In the genomic region with DNA sequence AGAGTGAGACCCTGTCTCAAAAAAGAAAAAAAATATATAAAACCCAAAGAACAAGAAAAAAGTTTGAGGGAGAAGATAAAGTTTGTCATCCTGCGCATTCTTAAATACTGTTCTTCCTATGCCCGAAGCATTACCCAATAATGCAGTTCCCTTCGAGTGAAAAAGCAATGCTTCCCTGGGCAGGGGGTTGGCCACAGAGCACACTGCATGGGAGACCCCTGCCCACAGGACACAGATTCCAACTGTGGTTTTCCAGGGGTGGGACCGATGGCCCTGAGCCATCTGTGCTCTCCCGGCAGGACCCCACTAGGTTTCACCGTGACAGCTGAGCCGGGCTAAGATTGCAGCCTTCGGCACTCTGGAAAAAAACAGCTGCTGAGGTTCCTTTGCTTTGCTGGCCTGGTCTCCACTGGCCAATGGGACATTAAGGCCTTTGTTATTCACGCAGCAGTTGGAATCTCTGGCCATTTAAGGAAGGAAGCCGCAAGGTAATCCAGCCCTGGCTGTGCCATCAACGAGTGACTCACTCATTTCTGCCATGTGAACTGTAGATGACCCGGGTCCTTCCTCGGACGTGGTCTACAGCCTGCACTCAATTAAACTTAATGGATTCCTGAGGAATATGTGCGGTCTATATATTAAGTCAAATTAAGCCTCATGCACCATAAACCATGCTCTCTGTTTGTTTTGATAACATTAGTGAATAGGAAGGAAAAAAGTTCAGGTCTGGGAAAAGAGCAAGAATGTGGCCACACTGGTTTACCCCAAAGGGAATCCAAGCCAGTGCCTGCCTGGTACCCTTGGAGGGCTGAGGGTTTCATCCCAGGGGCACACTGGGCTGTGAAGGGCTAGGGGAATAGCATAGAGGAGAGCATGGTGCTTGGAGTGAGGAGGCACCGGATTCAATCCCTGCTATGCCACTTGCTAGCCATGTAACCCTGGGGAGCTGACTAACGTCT, we compare ENCODE assay signal across 8 cellular contexts.
DNase-seq lines count a peak whose midpoint lies in the region; ATAC-seq, FAIRE-seq and TF ChIP-seq lines count a peak whose summit lies in the region.

No MANE protein-coding gene starts in this region.

- no peak for DNase-seq in Right ventricle myocardium inferior (ENCODE audit: missing footprints)
- no peak for DNase-seq in cardiac septum (ENCODE audit: low spot score)
- DNase-seq in K562 (ENCODE audit: extremely low read depth in 1 of 4, low spot score in 3 of 4), result no peak
- peak; percentile 64 for DNase-seq in iPS DF 6.9 (ENCODE audit: low read depth, low spot score)
- DNase-seq in posterior cingulate gyrus, result no peak
- DNase-seq in activated T-cell treated with anti-CD3 and anti-CD28 coated beads, Interleukin-2, amount 50 U/mL, for 24 hours, result no peak
- no peak for DNase-seq in stimulated activated CD4-positive, alpha-beta T cell treated with anti-CD3 and anti-CD28 coated beads, Interleukin-4, amount 100 ng/mL, for 1 hour

- H2AFZ ChIP-seq in K562 (ENCODE audit: low read depth, low read length), result no peak overlapping the region

- no peak overlapping the region for H3K4me3 Mint-ChIP-seq in activated T-cell treated with anti-CD3 and anti-CD28 coated beads, Interleukin-2, amount 50 U/mL, for 24 hours

- no peak overlapping the region for H3K9ac ChIP-seq in K562 (ENCODE audit: insufficient read depth in 1 of 2, low read depth in 2 of 2, low read length in 2 of 2)

- no peak for TF ChIP-seq CTCF in K562 (IDR thresholded peaks at IDR 0.05 in 2 of 3, conservative IDR thresholded peaks at IDR 0.05 in 1 of 3; ENCODE audit: insufficient read depth in 2 of 3, low read depth in 1 of 3, low read length in 3 of 3)

- BruUV-seq in K562 (replicated peaks; lab: Mats Ljungman, UMichigan), result no TSS peak

- FAIRE-seq in K562 (lab: Jason Lieb, UNC), result no peak

- TF ChIP-seq EP300 in K562 (IDR thresholded peaks at IDR 0.05; ENCODE audit: low read length), result no peak

- H3K4me2 ChIP-seq in K562 (ENCODE audit: insufficient read depth, low read length), result no peak overlapping the region

- H3K27ac ChIP-seq in K562 (ENCODE audit: extremely low read depth, low read depth, low read length), result no peak overlapping the region
- H3K27ac ChIP-seq in iPS DF 6.9 (ENCODE audit: low read length), result no peak overlapping the region

- H3K27me3 ChIP-seq in K562 (ENCODE audit: control insufficient read depth in 2 of 2, insufficient read depth in 2 of 2, low read length in 2 of 2) (peaks cover 9 to 44% of the 10 kb centered on the region in 2 experiments; a peak in 3 of 5 replicates), iPS DF 6.9 (ENCODE audit: control insufficient read depth, insufficient read depth, low read length) (no peaks in the 10 kb centered on the region)

- in situ Hi-C loops in K562 (cut with MboI), result no loop called here

- H3K27me3 Mint-ChIP-seq in activated T-cell treated with anti-CD3 and anti-CD28 coated beads, Interleukin-2, amount 50 U/mL, for 24 hours, result peaks cover 2% of the 10 kb centered on the region

- POLR2A ChIA-PET in K562 (lab: Yijun Ruan, JAX), result no interaction called here

- no peaks in the 10 kb centered on the region for H3K9me3 Mint-ChIP-seq in activated T-cell treated with anti-CD3 and anti-CD28 coated beads, Interleukin-2, amount 50 U/mL, for 24 hours

- ATAC-seq in Right ventricle myocardium inferior, result peak; percentile 56
- ATAC-seq in K562, result no peak
- ATAC-seq in GM18867 (IDR thresholded peaks at IDR 0.05; ENCODE audit: unreplicated experiment), result no peak

- H3K4me1 ChIP-seq in K562 (replicated peaks in 1 of 2; ENCODE audit: control insufficient read depth in 2 of 2, insufficient read depth in 2 of 2, low read length in 2 of 2) (peaks cover 0 to 5% of the 10 kb centered on the region in 2 experiments; a peak in 1 of 5 replicates), iPS DF 6.9 (ENCODE audit: control insufficient read depth, insufficient read depth, low read length) (peaks cover 5% of the 10 kb centered on the region)

- CTCF ChIA-PET in K562 (lab: Yijun Ruan, JAX; ENCODE audit: low intra/inter-chr PET ratio), result no interaction called here

- H3K9me3 ChIP-seq in K562 (replicated peaks; ENCODE audit: control insufficient read depth, insufficient read depth, low read depth, low read length) (no peaks in the 10 kb centered on the region; the same call in 1 of the 2 replicates), iPS DF 6.9 (ENCODE audit: control insufficient read depth, insufficient read depth, low read length) (no peaks in the 10 kb centered on the region)

- H3K27ac Mint-ChIP-seq in activated T-cell treated with anti-CD3 and anti-CD28 coated beads, Interleukin-2, amount 50 U/mL, for 24 hours, result no peak overlapping the region

- peaks cover 3% of the 10 kb centered on the region; the same call in 1 of the 2 replicates for H4K20me1 ChIP-seq in K562 (replicated peaks; ENCODE audit: control insufficient read depth, insufficient read depth, low read length)

- no peaks in the 10 kb centered on the region for H3K36me3 Mint-ChIP-seq in activated T-cell treated with anti-CD3 and anti-CD28 coated beads, Interleukin-2, amount 50 U/mL, for 24 hours (ENCODE audit: low read depth)

- no peaks in the 10 kb centered on the region for H3K79me2 ChIP-seq in K562 (ENCODE audit: control insufficient read depth, insufficient read depth, low read length)

- intact Hi-C loops in Right ventricle myocardium inferior (cut with DNase I), result no loop called here
- intact Hi-C loops in cardiac septum (cut with DNase I), result no loop called here
- intact Hi-C loops in K562 (cut with micrococcal nuclease), result loop anchor here (5.0 to 10.0 kb wide), 2 partner anchors 199 to 872 kb away; no protein-coding TSS in a partner anchor
- intact Hi-C loops in posterior cingulate gyrus (cut with DNase I), result loop anchor here (5.0 kb wide), 1 partner anchor 162 kb away; the partner anchor contains the start of gene ZBTB18

- no peak for TF ChIP-seq POLR2A in K562 (conservative IDR thresholded peaks at IDR 0.05)

- H3K4me1 Mint-ChIP-seq in activated T-cell treated with anti-CD3 and anti-CD28 coated beads, Interleukin-2, amount 50 U/mL, for 24 hours (ENCODE audit: low read depth), result no peaks in the 10 kb centered on the region

- no peaks in the 10 kb centered on the region for H3K9me1 ChIP-seq in K562 (ENCODE audit: control insufficient read depth, insufficient read depth, low read length)

- 2% methylated on average over 17 of the region's 17 CpGs for WGBS in K562 (ENCODE audit: insufficient coverage, low coverage, missing lambda C conversion rate)
- no CpG with 5 or more reads among the region's 17 CpGs for WGBS in iPS DF 6.9 (ENCODE audit: insufficient coverage, insufficient read length)

- H3K36me3 ChIP-seq in K562 (ENCODE audit: control insufficient read depth, insufficient read depth, low read length) (no peaks in the 10 kb centered on the region), iPS DF 6.9 (ENCODE audit: control insufficient read depth, insufficient read depth, low read length) (no peaks in the 10 kb centered on the region)

- H3K4me3 ChIP-seq in K562, result no peak overlapping the region
- no peak overlapping the region for H3K4me3 ChIP-seq in iPS DF 6.9 (ENCODE audit: low read length)

- TF ChIP-seq RAD21 in K562 (CRISPR knock-in tag; conservative IDR thresholded peaks at IDR 0.05 in 1 of 2, IDR thresholded peaks at IDR 0.05 in 1 of 2), result no peak

TF ChIP-seq in K562, 482 proteins besides CTCF, POLR2A, EP300 and RAD21:
- no peak for TF ChIP-seq GTF2E2 (tag; IDR thresholded peaks at IDR 0.05)
- TF ChIP-seq FOSL1 (tag; conservative IDR thresholded peaks at IDR 0.05), result peak; percentile 65
- TF ChIP-seq ARNT (IDR thresholded peaks at IDR 0.05), result no peak
- TF ChIP-seq RBM15 (IDR thresholded peaks at IDR 0.05; ENCODE audit: insufficient read depth, low read length), result no peak
- TF ChIP-seq U2AF2 (optimal IDR thresholded peaks at IDR 0.05; ENCODE audit: low read depth, low read length), result no peak
- TF ChIP-seq RBM39 (optimal IDR thresholded peaks at IDR 0.05; ENCODE audit: low read depth, low read length), result no peak
- no peak for TF ChIP-seq FOXJ3 (CRISPR knock-in tag; IDR thresholded peaks at IDR 0.05)
- TF ChIP-seq HIVEP1 (CRISPR knock-in tag; IDR thresholded peaks at IDR 0.05), result no peak
- no peak for TF ChIP-seq JUND (IDR thresholded peaks at IDR 0.05; ENCODE audit: borderline replicate concordance, low read depth, low read length)
- TF ChIP-seq JUND (tag; IDR thresholded peaks at IDR 0.05; ENCODE audit: borderline replicate concordance, low read depth, low read length), result 0 out of 3 replicates have a peak, but pooled peaks have one; percentile 16
- no peak for TF ChIP-seq CSDE1 (IDR thresholded peaks at IDR 0.05)
- TF ChIP-seq NR2C2 (CRISPR knock-in tag; IDR thresholded peaks at IDR 0.05), result no peak
- peak; percentile 24; the same call in 1 of the 2 replicates for TF ChIP-seq NR2C2 (tag; IDR thresholded peaks at IDR 0.05)
- TF ChIP-seq, protein P1, sequence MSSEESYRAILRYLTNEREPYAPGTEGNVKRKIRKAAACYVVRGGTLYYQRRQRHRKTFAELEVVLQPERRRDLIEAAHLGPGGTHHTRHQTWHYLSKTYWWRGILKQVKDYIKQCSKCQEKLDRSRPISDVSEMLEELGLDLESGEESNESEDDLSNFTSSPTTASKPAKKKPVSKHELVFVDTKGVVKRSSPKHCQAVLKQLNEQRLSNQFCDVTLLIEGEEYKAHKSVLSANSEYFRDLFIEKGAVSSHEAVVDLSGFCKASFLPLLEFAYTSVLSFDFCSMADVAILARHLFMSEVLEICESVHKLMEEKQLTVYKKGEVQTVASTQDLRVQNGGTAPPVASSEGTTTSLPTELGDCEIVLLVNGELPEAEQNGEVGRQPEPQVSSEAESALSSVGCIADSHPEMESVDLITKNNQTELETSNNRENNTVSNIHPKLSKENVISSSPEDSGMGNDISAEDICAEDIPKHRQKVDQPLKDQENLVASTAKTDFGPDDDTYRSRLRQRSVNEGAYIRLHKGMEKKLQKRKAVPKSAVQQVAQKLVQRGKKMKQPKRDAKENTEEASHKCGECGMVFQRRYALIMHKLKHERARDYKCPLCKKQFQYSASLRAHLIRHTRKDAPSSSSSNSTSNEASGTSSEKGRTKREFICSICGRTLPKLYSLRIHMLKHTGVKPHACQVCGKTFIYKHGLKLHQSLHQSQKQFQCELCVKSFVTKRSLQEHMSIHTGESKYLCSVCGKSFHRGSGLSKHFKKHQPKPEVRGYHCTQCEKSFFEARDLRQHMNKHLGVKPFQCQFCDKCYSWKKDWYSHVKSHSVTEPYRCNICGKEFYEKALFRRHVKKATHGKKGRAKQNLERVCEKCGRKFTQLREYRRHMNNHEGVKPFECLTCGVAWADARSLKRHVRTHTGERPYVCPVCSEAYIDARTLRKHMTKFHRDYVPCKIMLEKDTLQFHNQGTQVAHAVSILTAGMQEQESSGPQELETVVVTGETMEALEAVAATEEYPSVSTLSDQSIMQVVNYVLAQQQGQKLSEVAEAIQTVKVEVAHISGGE (CRISPR knock-in tag; IDR thresholded peaks at IDR 0.05), result 0 out of 6 replicates have a peak, but pooled peaks of 1 of the 3 experiments have one; percentile 21
- TF ChIP-seq SRF (CRISPR knock-in tag; IDR thresholded peaks at IDR 0.05), result peak in 1 of 2 experiments; percentile 18; a peak in 1 of 4 replicates
TF ChIP-seq in K562: peak in this region for 5.

Comparison
In these comparisons a context has a peak if more than half of its experiments do, and no peak if none do; other contexts are left out.
1. intact Hi-C loops: an anchor here in K562 (5.0 to 10.0 kb wide) and posterior cingulate gyrus (5.0 kb wide); none called in Right ventricle myocardium inferior and cardiac septum.